Comparison of ENCODE assay signal across 1 cellular context in the genomic region with DNA sequence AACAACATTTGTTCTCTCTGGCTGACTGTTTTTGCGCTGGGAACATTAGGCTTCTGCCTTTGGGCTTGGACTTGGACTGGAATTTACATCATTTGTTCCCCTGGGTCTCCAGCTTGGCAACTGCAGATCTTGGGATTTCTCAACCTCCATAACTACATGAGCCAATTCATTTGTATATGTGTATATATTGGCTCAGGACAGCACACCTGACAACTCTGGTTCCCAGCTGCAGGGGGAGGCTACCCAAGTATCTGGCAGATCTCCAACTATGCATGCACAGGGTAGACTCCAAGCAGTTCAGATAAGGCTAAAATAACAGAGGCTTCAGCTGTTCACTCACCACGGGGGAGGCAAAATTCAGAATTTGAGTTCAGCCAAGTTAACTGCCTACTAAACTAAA.
TF ChIP-seq lines count a peak whose summit lies in the region.

No MANE protein-coding gene starts in this region.

TF ChIP-seq in SK-N-SH treated with all-trans-retinoic acid at 6 μM for 48 hours, 23 proteins besides CTCF, POLR2A, EP300 and RAD21 (continued from another document):
- TF ChIP-seq SNAI2 (CRISPR knock-in tag; IDR thresholded peaks at IDR 0.05) (no peak), ARNTL (CRISPR knock-in tag; IDR thresholded peaks at IDR 0.05; ENCODE audit: borderline replicate concordance, low read depth) (no peak)
- TF ChIP-seq, protein P1, sequence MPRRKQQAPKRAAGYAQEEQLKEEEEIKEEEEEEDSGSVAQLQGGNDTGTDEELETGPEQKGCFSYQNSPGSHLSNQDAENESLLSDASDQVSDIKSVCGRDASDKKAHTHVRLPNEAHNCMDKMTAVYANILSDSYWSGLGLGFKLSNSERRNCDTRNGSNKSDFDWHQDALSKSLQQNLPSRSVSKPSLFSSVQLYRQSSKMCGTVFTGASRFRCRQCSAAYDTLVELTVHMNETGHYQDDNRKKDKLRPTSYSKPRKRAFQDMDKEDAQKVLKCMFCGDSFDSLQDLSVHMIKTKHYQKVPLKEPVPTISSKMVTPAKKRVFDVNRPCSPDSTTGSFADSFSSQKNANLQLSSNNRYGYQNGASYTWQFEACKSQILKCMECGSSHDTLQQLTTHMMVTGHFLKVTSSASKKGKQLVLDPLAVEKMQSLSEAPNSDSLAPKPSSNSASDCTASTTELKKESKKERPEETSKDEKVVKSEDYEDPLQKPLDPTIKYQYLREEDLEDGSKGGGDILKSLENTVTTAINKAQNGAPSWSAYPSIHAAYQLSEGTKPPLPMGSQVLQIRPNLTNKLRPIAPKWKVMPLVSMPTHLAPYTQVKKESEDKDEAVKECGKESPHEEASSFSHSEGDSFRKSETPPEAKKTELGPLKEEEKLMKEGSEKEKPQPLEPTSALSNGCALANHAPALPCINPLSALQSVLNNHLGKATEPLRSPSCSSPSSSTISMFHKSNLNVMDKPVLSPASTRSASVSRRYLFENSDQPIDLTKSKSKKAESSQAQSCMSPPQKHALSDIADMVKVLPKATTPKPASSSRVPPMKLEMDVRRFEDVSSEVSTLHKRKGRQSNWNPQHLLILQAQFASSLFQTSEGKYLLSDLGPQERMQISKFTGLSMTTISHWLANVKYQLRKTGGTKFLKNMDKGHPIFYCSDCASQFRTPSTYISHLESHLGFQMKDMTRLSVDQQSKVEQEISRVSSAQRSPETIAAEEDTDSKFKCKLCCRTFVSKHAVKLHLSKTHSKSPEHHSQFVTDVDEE (CRISPR knock-in tag; IDR thresholded peaks at IDR 0.05), result no peak
